Comparison of ENCODE assay signal across 16 cellular contexts in genomic region chr19:33395561-33396550, GRCh38. TPM values are rescaled to one million over a fixed set of nuclear protein-coding genes. Genes with fewer than 3 reads are reported as not detected.
A peak's percentile ranks its signal among the peaks of the same experiment; 100 is the strongest.
DNase-seq lines count a peak whose midpoint lies in the region; TF ChIP-seq lines count a peak whose summit lies in the region.
"Had no signal": no experiment of that assay in that cellular context is flagged by ENCODE, and none has a peak within 500 bp of the region (broad histone marks: within the 10 kb centered on the region; RNA-seq: fewer than 3 reads in every experiment).

No MANE protein-coding gene starts in this region.

- no peak overlapping the region for H3K18ac ChIP-seq in trophoblast cell (ENCODE audit: low read length)

- no peaks in the 10 kb centered on the region for H3K27me3 Mint-ChIP-seq in MCF 10A (ENCODE audit: insufficient read depth, unreplicated experiment)
- H3K27me3 Mint-ChIP-seq in neural crest cell (ENCODE audit: low read depth): no peaks in the 10 kb centered on the region
- H3K27me3 Mint-ChIP-seq: activated CD4-positive, alpha-beta T cell treated with anti-CD3 and anti-CD28 coated beads, Interleukin-2, amount 10 ng/mL, durations not matched to agents 7 days and 5 days; naive B cell had no signal

- BruUV-seq in MCF 10A (replicated peaks; lab: Mats Ljungman, UMichigan): no TSS peak
- BruUV-seq in mammary epithelial cell (replicated peaks; lab: Mats Ljungman, UMichigan): no TSS peak

- DNase-seq in MCF 10A (ENCODE audit: unreplicated experiment) (peak; percentile 86), mammary epithelial cell (no peak), fibroblast of pulmonary artery (ENCODE audit: low read depth) (peak; percentile 66), neural crest cell (ENCODE audit: low read depth, low spot score) (no peak), inferior parietal cortex (ENCODE audit: extremely low spot score) (no peak), COR-L47 (lab: John Stamatoyannopoulos, UW) (no peak), trophoblast cell (no peak)
- DNase-seq in effector CD4-positive, alpha-beta T cell: no peak
- DNase-seq: activated CD4-positive, alpha-beta T cell treated with anti-CD3 and anti-CD28 coated beads, Interleukin-2, amount 10 ng/mL, durations not matched to agents 7 days and 5 days; activated naive CD4-positive, alpha-beta T cell; naive B cell; NCI-H2227 treated with DMSO at 0.1 percent for 48 hours; transverse colon had no signal

- H3K9me3 ChIP-seq in mammary epithelial cell (replicated peaks; ENCODE audit: insufficient read depth, low read length) (no peaks in the 10 kb centered on the region), trophoblast cell (ENCODE audit: insufficient read depth, low read depth, low read length) (peaks cover 2% of the 10 kb centered on the region)
- H3K9me3 ChIP-seq: A549, transverse colon had no signal

- H3K4me3 ChIP-seq in mammary epithelial cell (replicated peaks in 1 of 3; ENCODE audit: insufficient read depth in 1 of 3, low read depth in 2 of 3, low read length in 3 of 3) (no peak overlapping the region), fibroblast of pulmonary artery (replicated peaks; ENCODE audit: low read depth, low read length) (no peak overlapping the region), trophoblast cell (ENCODE audit: low read depth, low read length) (no peak overlapping the region)
- H3K4me3 ChIP-seq: A549, skin epidermis, transverse colon had no signal

- POLR2A ChIA-PET in MCF 10A (lab: Yijun Ruan, JAX): no interaction called here

- H3K27ac ChIP-seq in mammary epithelial cell (ENCODE audit: insufficient read depth, low read depth, low read length) (no peak overlapping the region), trophoblast cell (ENCODE audit: low read depth, low read length) (no peak overlapping the region)
- H3K27ac ChIP-seq: transverse colon had no signal

- H3K4me2 ChIP-seq in mammary epithelial cell (ENCODE audit: insufficient read depth, low read depth, low read length): no peak overlapping the region
- no peak overlapping the region for H3K4me2 ChIP-seq in trophoblast cell (ENCODE audit: low read length)
- H3K4me2 ChIP-seq: A549 had no signal

- H3K9ac ChIP-seq in mammary epithelial cell (ENCODE audit: insufficient read depth, low read length): no peak overlapping the region
- no peak overlapping the region for H3K9ac ChIP-seq in trophoblast cell (ENCODE audit: low read length)

- no peaks in the 10 kb centered on the region for H3K9me3 Mint-ChIP-seq in MCF 10A (ENCODE audit: unreplicated experiment)
- H3K9me3 Mint-ChIP-seq in neural crest cell: no peaks in the 10 kb centered on the region
- H3K9me3 Mint-ChIP-seq: activated CD4-positive, alpha-beta T cell treated with anti-CD3 and anti-CD28 coated beads, Interleukin-2, amount 10 ng/mL, durations not matched to agents 7 days and 5 days; naive B cell; T-helper 1 cell treated with Interleukin-12 subunit alpha and Interleukin-12 subunit beta and Interleukin-4 antibody, amounts not matched to agents 30 μg/mL and 1 μg/mL, for 36 hours had no signal

- H3K27ac Mint-ChIP-seq in MCF 10A (ENCODE audit: low read depth, unreplicated experiment): no peak overlapping the region
- peak overlapping the region; percentile 93 for H3K27ac Mint-ChIP-seq in neural crest cell (ENCODE audit: unreplicated experiment)
- H3K27ac Mint-ChIP-seq: T-helper 1 cell treated with Interleukin-12 subunit alpha and Interleukin-12 subunit beta and Interleukin-4 antibody, amounts not matched to agents 30 μg/mL and 1 μg/mL, for 36 hours had no signal

- 37% methylated on average over 18 of the region's 31 CpGs for WGBS in mammary epithelial cell (ENCODE audit: low coverage, missing lambda C conversion rate)
- WGBS in trophoblast cell (ENCODE audit: extremely low coverage, insufficient coverage, insufficient read length): no CpG with 5 or more reads among the region's 31 CpGs

- no peak overlapping the region for H2BK5ac ChIP-seq in trophoblast cell (ENCODE audit: low read depth, low read length, poor library complexity)

- no peaks in the 10 kb centered on the region for H4K20me1 ChIP-seq in mammary epithelial cell (ENCODE audit: insufficient read depth, low read length)

- H3K36me3 Mint-ChIP-seq in MCF 10A (ENCODE audit: insufficient read depth, unreplicated experiment) (no peaks in the 10 kb centered on the region), neural crest cell (ENCODE audit: low read depth) (no peaks in the 10 kb centered on the region)
- H3K36me3 Mint-ChIP-seq: naive B cell had no signal

- H3K36me3 ChIP-seq in mammary epithelial cell (ENCODE audit: insufficient read depth, low read length): no peaks in the 10 kb centered on the region
- H3K36me3 ChIP-seq in trophoblast cell (ENCODE audit: control insufficient read depth in 1 of 2, insufficient read depth in 2 of 2, low read length in 2 of 2): peaks cover 0 to under 1% of the 10 kb centered on the region in 2 experiments
- H3K36me3 ChIP-seq: transverse colon had no signal

- no peak overlapping the region for H4K91ac ChIP-seq in trophoblast cell (ENCODE audit: low read depth, low read length)

- no peak overlapping the region for H2AK5ac ChIP-seq in trophoblast cell (ENCODE audit: low read length)

- TF ChIP-seq CTCF in MCF 10A (IDR thresholded peaks at IDR 0.05; ENCODE audit: unreplicated experiment) (no peak), mammary epithelial cell (conservative IDR thresholded peaks at IDR 0.05 in 1 of 2, IDR thresholded peaks at IDR 0.05 in 1 of 2; ENCODE audit: extremely low read depth in 1 of 2, insufficient read depth in 1 of 2, low read depth in 1 of 2, low read length in 2 of 2) (no peak), fibroblast of pulmonary artery (IDR thresholded peaks at IDR 0.05; ENCODE audit: low read length, missing control alignments) (no peak), neural crest cell (conservative IDR thresholded peaks at IDR 0.05) (no peak)

- no peak overlapping the region for H4K12ac ChIP-seq in trophoblast cell (ENCODE audit: low read depth, low read length)

- H3K4me1 ChIP-seq in mammary epithelial cell (ENCODE audit: insufficient read depth, low read length): peaks cover 27% of the 10 kb centered on the region
- peaks cover 0 to 3% of the 10 kb centered on the region in 2 experiments for H3K4me1 ChIP-seq in trophoblast cell (ENCODE audit: control insufficient read depth in 1 of 2, insufficient read depth in 2 of 2, low read length in 2 of 2)

- H3K27me3 ChIP-seq in mammary epithelial cell (ENCODE audit: insufficient read depth, low read length): no peaks in the 10 kb centered on the region
- H3K27me3 ChIP-seq in trophoblast cell (ENCODE audit: insufficient read depth, low read length): no peaks in the 10 kb centered on the region
- H3K27me3 ChIP-seq: transverse colon had no signal

- H3K4ac ChIP-seq in trophoblast cell (ENCODE audit: low read depth, low read length): no peak overlapping the region

- no peaks in the 10 kb centered on the region for H3K79me1 ChIP-seq in trophoblast cell (ENCODE audit: low read length)

- H4K8ac ChIP-seq in trophoblast cell (ENCODE audit: low read depth, low read length): no peak overlapping the region

- H2BK120ac ChIP-seq in trophoblast cell (ENCODE audit: insufficient read depth, low read length, poor library complexity): no peak overlapping the region

- intact Hi-C loops in MCF 10A (cut with micrococcal nuclease) (no loop called here), mammary epithelial cell (cut with micrococcal nuclease) (no loop called here)

- H3K23ac ChIP-seq in trophoblast cell (ENCODE audit: low read length): no peak overlapping the region

- in situ Hi-C loops in mammary epithelial cell (cut with MboI; ENCODE audit: low sequenced_read_pairs in 2 of 2): no loop called here

- H3K4me3 Mint-ChIP-seq in MCF 10A (ENCODE audit: unreplicated experiment) (no peak overlapping the region), neural crest cell (no peak overlapping the region)
- H3K4me3 Mint-ChIP-seq: activated CD4-positive, alpha-beta T cell treated with anti-CD3 and anti-CD28 coated beads, Interleukin-2, amount 10 ng/mL, durations not matched to agents 7 days and 5 days; naive B cell; T-helper 1 cell treated with Interleukin-12 subunit alpha and Interleukin-12 subunit beta and Interleukin-4 antibody, amounts not matched to agents 30 μg/mL and 1 μg/mL, for 36 hours had no signal

- dilution Hi-C loops in mammary epithelial cell (cut with HindIII; ENCODE audit: low sequenced_read_pairs): no loop called here

- H2BK12ac ChIP-seq in trophoblast cell (ENCODE audit: low read length): no peak overlapping the region

- H3K79me2 ChIP-seq in mammary epithelial cell (ENCODE audit: insufficient read depth, low read length) (no peaks in the 10 kb centered on the region), trophoblast cell (ENCODE audit: control insufficient read depth, insufficient read depth, low read length, poor library complexity) (peaks cover 2% of the 10 kb centered on the region)

- H3K4me1 Mint-ChIP-seq in MCF 10A (ENCODE audit: insufficient read depth, unreplicated experiment) (peaks cover 17% of the 10 kb centered on the region), neural crest cell (peaks cover 4% of the 10 kb centered on the region)
- H3K4me1 Mint-ChIP-seq: activated CD4-positive, alpha-beta T cell treated with anti-CD3 and anti-CD28 coated beads, Interleukin-2, amount 10 ng/mL, durations not matched to agents 7 days and 5 days; naive B cell had no signal

- CTCF ChIA-PET in MCF 10A (lab: Yijun Ruan, JAX) (interaction anchor here (0.6 to 28.9 kb wide), 9 partner anchors 10 to 1671 kb away, joined by 3 to 530 read pairs (median 4); no protein-coding TSS in a partner anchor), mammary epithelial cell (lab: Charles Lee; ENCODE audit: low non-redundant PET) (no interaction called here)

- H3K14ac ChIP-seq in trophoblast cell (ENCODE audit: low read length): no peak overlapping the region

- H2AFZ ChIP-seq in mammary epithelial cell (ENCODE audit: low read depth, low read length) (no peak overlapping the region), trophoblast cell (ENCODE audit: insufficient read depth, low read length, poor library complexity) (no peak overlapping the region)

RNA-seq across cellular contexts. Expression of gene CEBPG, which starts 22.3 kb away (rescaled TPM):
- 78.5 and 91.3 TPM in 2 replicates for total RNA-seq in MCF 10A (2022)
- 10 to 100 TPM; 39.5 to 50.0 TPM for total RNA-seq in mammary epithelial cell
- polyA plus RNA-seq in mammary epithelial cell: 18.8 TPM
- 7.5 TPM for polyA minus RNA-seq in mammary epithelial cell
- total RNA-seq in neural crest cell: 40.2 and 41.9 TPM in 2 replicates
- polyA plus RNA-seq in trophoblast cell (2013): 26.6 and 27.5 TPM in 2 replicates

Comparison
In these comparisons a context has a peak if more than half of its experiments do, and no peak if none do; other contexts are left out.
1. DNase-seq: peak in MCF 10A (single experiment) and fibroblast of pulmonary artery (single experiment); none in mammary epithelial cell (single experiment), neural crest cell (single experiment), effector CD4-positive, alpha-beta T cell (single experiment), inferior parietal cortex (single experiment), COR-L47 (single experiment) and trophoblast cell (0 of 2).